In genomic region chr16:67311607-67312449, GRCh38 we compare ENCODE assay signal across 1 cellular context.
TF ChIP-seq lines count a peak whose summit lies in the region.

No MANE protein-coding gene starts in this region.

TF ChIP-seq in HEK293, 187 proteins besides CTCF, POLR2A, EP300 and RAD21 (continued from another document and continues in another):
- no peak for TF ChIP-seq ZNF280C (tag by site-specific recombination; IDR thresholded peaks at IDR 0.05)
- TF ChIP-seq ZNF19 (tag by site-specific recombination; IDR thresholded peaks at IDR 0.05; ENCODE audit: low read depth) = no peak
- no peak for TF ChIP-seq ZNF354C (tag by site-specific recombination; IDR thresholded peaks at IDR 0.05; ENCODE audit: borderline replicate concordance, low read depth)
- TF ChIP-seq ZBTB20 (tag by site-specific recombination; IDR thresholded peaks at IDR 0.05) = peak; percentile 49
- TF ChIP-seq ZNF621 (tag by site-specific recombination; IDR thresholded peaks at IDR 0.05) = no peak
- TF ChIP-seq HOXA7 (CRISPR knock-in tag; IDR thresholded peaks at IDR 0.05; ENCODE audit: borderline replicate concordance) = no peak
- TF ChIP-seq ZNF114 (tag by site-specific recombination; IDR thresholded peaks at IDR 0.05) = no peak
- peak; percentile 81; the same call in 1 of the 2 replicates for TF ChIP-seq ZNF24 (tag by site-specific recombination; IDR thresholded peaks at IDR 0.05)
- TF ChIP-seq ZNF26 (tag by site-specific recombination; IDR thresholded peaks at IDR 0.05) = no peak
- peak; percentile 63 for TF ChIP-seq ZNF335 (tag by site-specific recombination; conservative IDR thresholded peaks at IDR 0.05)
- TF ChIP-seq ZEB2 (tag by site-specific recombination; IDR thresholded peaks at IDR 0.05) = peak; percentile 93
- peak; percentile 46; the same call in 1 of the 2 replicates for TF ChIP-seq SP3 (tag by site-specific recombination; IDR thresholded peaks at IDR 0.05)
- TF ChIP-seq PRDM4 (tag by site-specific recombination; IDR thresholded peaks at IDR 0.05) = peak; percentile 77
- peak; percentile 79 for TF ChIP-seq ZNF398 (tag by site-specific recombination; IDR thresholded peaks at IDR 0.05)
- peak; percentile 98 for TF ChIP-seq ZBTB21 (tag by site-specific recombination; IDR thresholded peaks at IDR 0.05)
- TF ChIP-seq FEZF1 (tag by site-specific recombination; IDR thresholded peaks at IDR 0.05) = peak; percentile 17; the same call in 1 of the 2 replicates
- TF ChIP-seq ZNF394 (tag by site-specific recombination; IDR thresholded peaks at IDR 0.05; ENCODE audit: borderline replicate concordance) = 0 out of 2 replicates have a peak, but pooled peaks have one; percentile 52
- peak; percentile 56; the same call in 1 of the 2 replicates for TF ChIP-seq PATZ1 (tag by site-specific recombination; IDR thresholded peaks at IDR 0.05)
- no peak for TF ChIP-seq ZNF624 (tag by site-specific recombination; IDR thresholded peaks at IDR 0.05)
- TF ChIP-seq ZSCAN23 (tag by site-specific recombination; IDR thresholded peaks at IDR 0.05) = no peak
- no peak for TF ChIP-seq ZNF48 (tag by site-specific recombination; IDR thresholded peaks at IDR 0.05)
- peak; percentile 96 for TF ChIP-seq HIC1 (tag by site-specific recombination; IDR thresholded peaks at IDR 0.05)
- no peak for TF ChIP-seq MEIS1 (CRISPR knock-in tag; IDR thresholded peaks at IDR 0.05; ENCODE audit: borderline replicate concordance)
- TF ChIP-seq ZNF792 (tag by site-specific recombination; IDR thresholded peaks at IDR 0.05) = peak; percentile 45
- TF ChIP-seq ZBTB44 (tag by site-specific recombination; IDR thresholded peaks at IDR 0.05) = no peak
- no peak for TF ChIP-seq ZNF266 (tag by site-specific recombination; IDR thresholded peaks at IDR 0.05; ENCODE audit: low read depth)
- no peak for TF ChIP-seq ZNF223 (tag by site-specific recombination; IDR thresholded peaks at IDR 0.05)
- peak; percentile 31; the same call in 1 of the 2 replicates for TF ChIP-seq KLF9 (tag by site-specific recombination; IDR thresholded peaks at IDR 0.05; ENCODE audit: low read depth)
- peak; percentile 92; the same call in 1 of the 2 replicates for TF ChIP-seq KLF17 (tag by site-specific recombination; IDR thresholded peaks at IDR 0.05)
- TF ChIP-seq ZNF416 (tag by site-specific recombination; IDR thresholded peaks at IDR 0.05) = no peak
- TF ChIP-seq ATF2 (tag by site-specific recombination; IDR thresholded peaks at IDR 0.05; ENCODE audit: low read depth) = peak; percentile 95
- no peak for TF ChIP-seq ZNF585B (tag by site-specific recombination; IDR thresholded peaks at IDR 0.05)
- TF ChIP-seq SP7 (tag by site-specific recombination; IDR thresholded peaks at IDR 0.05) = peak; percentile 78
- peak; percentile 59; the same call in 1 of the 2 replicates for TF ChIP-seq KLF16 (tag by site-specific recombination; IDR thresholded peaks at IDR 0.05)
- no peak for TF ChIP-seq ZBTB49 (tag by site-specific recombination; IDR thresholded peaks at IDR 0.05; ENCODE audit: low read depth)
- peak; percentile 93 for TF ChIP-seq OSR2 (tag by site-specific recombination; IDR thresholded peaks at IDR 0.05)
- 0 out of 2 replicates have a peak, but pooled peaks have one; percentile 59 for TF ChIP-seq ZNF2 (tag by site-specific recombination; IDR thresholded peaks at IDR 0.05)
- no peak for TF ChIP-seq ZNF513 (tag by site-specific recombination; IDR thresholded peaks at IDR 0.05)
